1 cellular context compared by ENCODE assay signal in genomic region chr22:25447689-25448434, GRCh38.
TF ChIP-seq lines count a peak whose summit lies in the region.

No MANE protein-coding gene starts in this region.

TF ChIP-seq in H1, 55 proteins besides CTCF, POLR2A, EP300 and RAD21 (continued from another document):
- TF ChIP-seq CHD7 (IDR thresholded peaks at IDR 0.05; ENCODE audit: insufficient replicate concordance, low read length) (no peak), JUND (IDR thresholded peaks at IDR 0.05; ENCODE audit: low read length) (peak; percentile 90), BRCA1 (IDR thresholded peaks at IDR 0.05; ENCODE audit: low read depth, low read length) (no peak), YY1 (IDR thresholded peaks at IDR 0.05; ENCODE audit: low read depth, low read length) (no peak), PHF8 (conservative IDR thresholded peaks at IDR 0.05; ENCODE audit: low read depth, low read length) (peak; percentile 57), MAX (IDR thresholded peaks at IDR 0.05) (peak; percentile 95), TBP (IDR thresholded peaks at IDR 0.05; ENCODE audit: low read depth, low read length) (peak; percentile 30; the same call in 1 of the 2 replicates), KDM4A (IDR thresholded peaks at IDR 0.05; ENCODE audit: low read depth, low read length, severe bottlenecking) (peak; percentile 75), E2F6 (IDR thresholded peaks at IDR 0.05) (peak; percentile 75), EGR1 (IDR thresholded peaks at IDR 0.05; ENCODE audit: borderline replicate concordance, low read depth, low read length) (no peak), RBBP5 (IDR thresholded peaks at IDR 0.05; ENCODE audit: borderline replicate concordance, low read depth, low read length) (0 out of 2 replicates have a peak, but pooled peaks have one; percentile 75), CTBP2 (IDR thresholded peaks at IDR 0.05; ENCODE audit: borderline replicate concordance, insufficient read depth, insufficient read length, low read length) (peak; percentile 52), POLR2AphosphoS5 (IDR thresholded peaks at IDR 0.05; ENCODE audit: low read depth, low read length) (peak; percentile 41; the same call in 1 of the 2 replicates), NANOG (IDR thresholded peaks at IDR 0.05; ENCODE audit: insufficient read depth, low read depth, low read length, poor library complexity, severe bottlenecking) (no peak)
